In the genomic region with DNA sequence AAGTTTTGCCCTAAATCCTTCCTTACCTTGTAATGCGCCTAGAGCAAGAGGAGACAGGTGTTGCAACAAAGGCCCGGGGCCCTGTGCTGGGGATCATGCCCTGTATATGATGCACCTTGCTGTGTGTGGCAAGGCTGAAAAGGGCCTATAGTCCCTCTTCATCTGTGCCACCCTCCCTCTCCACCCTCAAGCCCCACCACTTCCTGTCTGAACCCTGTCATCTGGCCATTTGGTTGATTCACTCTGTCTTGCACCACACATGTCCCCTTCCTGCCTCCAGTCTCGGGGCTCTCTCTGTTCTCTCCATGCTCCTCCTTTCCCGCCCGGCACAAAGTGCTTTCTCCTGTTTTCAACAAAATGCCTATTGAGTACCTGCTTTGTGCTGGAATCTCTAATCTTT, we compare ENCODE assay signal across 1 cellular context.
TF ChIP-seq lines count a peak whose summit lies in the region.

No MANE protein-coding gene starts in this region.

TF ChIP-seq in WTC11, 78 proteins besides CTCF, POLR2A, EP300 and RAD21 (continued from another document):
- TF ChIP-seq, protein P1, sequence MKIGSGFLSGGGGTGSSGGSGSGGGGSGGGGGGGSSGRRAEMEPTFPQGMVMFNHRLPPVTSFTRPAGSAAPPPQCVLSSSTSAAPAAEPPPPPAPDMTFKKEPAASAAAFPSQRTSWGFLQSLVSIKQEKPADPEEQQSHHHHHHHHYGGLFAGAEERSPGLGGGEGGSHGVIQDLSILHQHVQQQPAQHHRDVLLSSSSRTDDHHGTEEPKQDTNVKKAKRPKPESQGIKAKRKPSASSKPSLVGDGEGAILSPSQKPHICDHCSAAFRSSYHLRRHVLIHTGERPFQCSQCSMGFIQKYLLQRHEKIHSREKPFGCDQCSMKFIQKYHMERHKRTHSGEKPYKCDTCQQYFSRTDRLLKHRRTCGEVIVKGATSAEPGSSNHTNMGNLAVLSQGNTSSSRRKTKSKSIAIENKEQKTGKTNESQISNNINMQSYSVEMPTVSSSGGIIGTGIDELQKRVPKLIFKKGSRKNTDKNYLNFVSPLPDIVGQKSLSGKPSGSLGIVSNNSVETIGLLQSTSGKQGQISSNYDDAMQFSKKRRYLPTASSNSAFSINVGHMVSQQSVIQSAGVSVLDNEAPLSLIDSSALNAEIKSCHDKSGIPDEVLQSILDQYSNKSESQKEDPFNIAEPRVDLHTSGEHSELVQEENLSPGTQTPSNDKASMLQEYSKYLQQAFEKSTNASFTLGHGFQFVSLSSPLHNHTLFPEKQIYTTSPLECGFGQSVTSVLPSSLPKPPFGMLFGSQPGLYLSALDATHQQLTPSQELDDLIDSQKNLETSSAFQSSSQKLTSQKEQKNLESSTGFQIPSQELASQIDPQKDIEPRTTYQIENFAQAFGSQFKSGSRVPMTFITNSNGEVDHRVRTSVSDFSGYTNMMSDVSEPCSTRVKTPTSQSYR (CRISPR knock-in tag; IDR thresholded peaks at IDR 0.05), result no peak
- TF ChIP-seq, protein P2, sequence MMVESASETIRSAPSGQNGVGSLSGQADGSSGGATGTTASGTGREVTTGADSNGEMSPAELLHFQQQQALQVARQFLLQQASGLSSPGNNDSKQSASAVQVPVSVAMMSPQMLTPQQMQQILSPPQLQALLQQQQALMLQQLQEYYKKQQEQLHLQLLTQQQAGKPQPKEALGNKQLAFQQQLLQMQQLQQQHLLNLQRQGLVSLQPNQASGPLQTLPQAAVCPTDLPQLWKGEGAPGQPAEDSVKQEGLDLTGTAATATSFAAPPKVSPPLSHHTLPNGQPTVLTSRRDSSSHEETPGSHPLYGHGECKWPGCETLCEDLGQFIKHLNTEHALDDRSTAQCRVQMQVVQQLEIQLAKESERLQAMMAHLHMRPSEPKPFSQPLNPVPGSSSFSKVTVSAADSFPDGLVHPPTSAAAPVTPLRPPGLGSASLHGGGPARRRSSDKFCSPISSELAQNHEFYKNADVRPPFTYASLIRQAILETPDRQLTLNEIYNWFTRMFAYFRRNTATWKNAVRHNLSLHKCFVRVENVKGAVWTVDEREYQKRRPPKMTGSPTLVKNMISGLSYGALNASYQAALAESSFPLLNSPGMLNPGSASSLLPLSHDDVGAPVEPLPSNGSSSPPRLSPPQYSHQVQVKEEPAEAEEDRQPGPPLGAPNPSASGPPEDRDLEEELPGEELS (CRISPR knock-in tag; IDR thresholded peaks at IDR 0.05), result no peak
- TF ChIP-seq NFATC4 (CRISPR knock-in tag; IDR thresholded peaks at IDR 0.05) (no peak), IRF2 (CRISPR knock-in tag; IDR thresholded peaks at IDR 0.05; ENCODE audit: borderline replicate concordance, low read depth) (no peak), USF1 (CRISPR knock-in tag; IDR thresholded peaks at IDR 0.05) (no peak), CREM (CRISPR knock-in tag; IDR thresholded peaks at IDR 0.05) (no peak), FOXK1 (CRISPR knock-in tag; IDR thresholded peaks at IDR 0.05) (no peak), ZNF317 (CRISPR knock-in tag; IDR thresholded peaks at IDR 0.05; ENCODE audit: borderline replicate concordance, low read depth) (no peak), FOXP1 (CRISPR knock-in tag; IDR thresholded peaks at IDR 0.05; ENCODE audit: borderline replicate concordance) (no peak), JUN (CRISPR knock-in tag; IDR thresholded peaks at IDR 0.05) (no peak), KAT7 (CRISPR knock-in tag; IDR thresholded peaks at IDR 0.05; ENCODE audit: borderline replicate concordance) (no peak), SMAD4 (CRISPR knock-in tag; IDR thresholded peaks at IDR 0.05) (no peak), ZNF416 (CRISPR knock-in tag; IDR thresholded peaks at IDR 0.05) (no peak), ETV6 (CRISPR knock-in tag; IDR thresholded peaks at IDR 0.05) (no peak)
- TF ChIP-seq, protein P3, sequence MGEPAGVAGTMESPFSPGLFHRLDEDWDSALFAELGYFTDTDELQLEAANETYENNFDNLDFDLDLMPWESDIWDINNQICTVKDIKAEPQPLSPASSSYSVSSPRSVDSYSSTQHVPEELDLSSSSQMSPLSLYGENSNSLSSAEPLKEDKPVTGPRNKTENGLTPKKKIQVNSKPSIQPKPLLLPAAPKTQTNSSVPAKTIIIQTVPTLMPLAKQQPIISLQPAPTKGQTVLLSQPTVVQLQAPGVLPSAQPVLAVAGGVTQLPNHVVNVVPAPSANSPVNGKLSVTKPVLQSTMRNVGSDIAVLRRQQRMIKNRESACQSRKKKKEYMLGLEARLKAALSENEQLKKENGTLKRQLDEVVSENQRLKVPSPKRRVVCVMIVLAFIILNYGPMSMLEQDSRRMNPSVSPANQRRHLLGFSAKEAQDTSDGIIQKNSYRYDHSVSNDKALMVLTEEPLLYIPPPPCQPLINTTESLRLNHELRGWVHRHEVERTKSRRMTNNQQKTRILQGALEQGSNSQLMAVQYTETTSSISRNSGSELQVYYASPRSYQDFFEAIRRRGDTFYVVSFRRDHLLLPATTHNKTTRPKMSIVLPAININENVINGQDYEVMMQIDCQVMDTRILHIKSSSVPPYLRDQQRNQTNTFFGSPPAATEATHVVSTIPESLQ (CRISPR knock-in tag; IDR thresholded peaks at IDR 0.05), result no peak
- TF ChIP-seq, protein P4, sequence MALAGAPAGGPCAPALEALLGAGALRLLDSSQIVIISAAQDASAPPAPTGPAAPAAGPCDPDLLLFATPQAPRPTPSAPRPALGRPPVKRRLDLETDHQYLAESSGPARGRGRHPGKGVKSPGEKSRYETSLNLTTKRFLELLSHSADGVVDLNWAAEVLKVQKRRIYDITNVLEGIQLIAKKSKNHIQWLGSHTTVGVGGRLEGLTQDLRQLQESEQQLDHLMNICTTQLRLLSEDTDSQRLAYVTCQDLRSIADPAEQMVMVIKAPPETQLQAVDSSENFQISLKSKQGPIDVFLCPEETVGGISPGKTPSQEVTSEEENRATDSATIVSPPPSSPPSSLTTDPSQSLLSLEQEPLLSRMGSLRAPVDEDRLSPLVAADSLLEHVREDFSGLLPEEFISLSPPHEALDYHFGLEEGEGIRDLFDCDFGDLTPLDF (CRISPR knock-in tag; IDR thresholded peaks at IDR 0.05), result no peak
- TF ChIP-seq, protein P5, sequence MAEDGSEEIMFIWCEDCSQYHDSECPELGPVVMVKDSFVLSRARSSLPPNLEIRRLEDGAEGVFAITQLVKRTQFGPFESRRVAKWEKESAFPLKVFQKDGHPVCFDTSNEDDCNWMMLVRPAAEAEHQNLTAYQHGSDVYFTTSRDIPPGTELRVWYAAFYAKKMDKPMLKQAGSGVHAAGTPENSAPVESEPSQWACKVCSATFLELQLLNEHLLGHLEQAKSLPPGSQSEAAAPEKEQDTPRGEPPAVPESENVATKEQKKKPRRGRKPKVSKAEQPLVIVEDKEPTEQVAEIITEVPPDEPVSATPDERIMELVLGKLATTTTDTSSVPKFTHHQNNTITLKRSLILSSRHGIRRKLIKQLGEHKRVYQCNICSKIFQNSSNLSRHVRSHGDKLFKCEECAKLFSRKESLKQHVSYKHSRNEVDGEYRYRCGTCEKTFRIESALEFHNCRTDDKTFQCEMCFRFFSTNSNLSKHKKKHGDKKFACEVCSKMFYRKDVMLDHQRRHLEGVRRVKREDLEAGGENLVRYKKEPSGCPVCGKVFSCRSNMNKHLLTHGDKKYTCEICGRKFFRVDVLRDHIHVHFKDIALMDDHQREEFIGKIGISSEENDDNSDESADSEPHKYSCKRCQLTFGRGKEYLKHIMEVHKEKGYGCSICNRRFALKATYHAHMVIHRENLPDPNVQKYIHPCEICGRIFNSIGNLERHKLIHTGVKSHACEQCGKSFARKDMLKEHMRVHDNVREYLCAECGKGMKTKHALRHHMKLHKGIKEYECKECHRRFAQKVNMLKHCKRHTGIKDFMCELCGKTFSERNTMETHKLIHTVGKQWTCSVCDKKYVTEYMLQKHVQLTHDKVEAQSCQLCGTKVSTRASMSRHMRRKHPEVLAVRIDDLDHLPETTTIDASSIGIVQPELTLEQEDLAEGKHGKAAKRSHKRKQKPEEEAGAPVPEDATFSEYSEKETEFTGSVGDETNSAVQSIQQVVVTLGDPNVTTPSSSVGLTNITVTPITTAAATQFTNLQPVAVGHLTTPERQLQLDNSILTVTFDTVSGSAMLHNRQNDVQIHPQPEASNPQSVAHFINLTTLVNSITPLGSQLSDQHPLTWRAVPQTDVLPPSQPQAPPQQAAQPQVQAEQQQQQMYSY (CRISPR knock-in tag; IDR thresholded peaks at IDR 0.05), result no peak
